19 cellular contexts compared by ENCODE assay signal in the genomic region with DNA sequence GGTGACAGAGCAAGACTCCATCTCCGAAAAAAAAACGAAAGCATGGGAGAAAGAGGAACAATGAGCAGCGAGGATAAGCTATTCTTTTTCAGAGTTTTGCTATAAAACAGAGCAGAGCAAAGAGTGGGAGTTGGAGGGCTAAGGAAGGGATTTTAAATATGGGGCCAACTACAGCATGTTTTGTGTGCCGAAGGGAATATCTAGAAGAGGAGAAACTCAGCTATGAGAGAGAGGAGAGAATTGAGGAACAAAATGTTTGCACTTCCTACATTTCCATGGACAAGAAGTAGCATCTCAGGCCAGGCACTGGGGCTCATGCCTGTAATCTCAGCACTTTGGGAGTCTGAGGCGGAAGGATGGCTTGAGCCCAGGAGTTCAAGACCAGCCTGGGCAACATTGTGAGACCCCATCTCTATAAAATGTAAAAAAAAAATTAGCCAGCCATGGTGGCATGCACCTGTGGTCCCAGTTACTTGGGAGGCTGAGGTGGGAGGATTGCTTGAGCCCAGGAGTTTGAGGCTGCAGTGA.
"Had no signal": no experiment of that assay in that cellular context is flagged by ENCODE, and none has a peak within 500 bp of the region (broad histone marks: within the 10 kb centered on the region; RNA-seq: fewer than 3 reads in every experiment).

No MANE protein-coding gene starts in this region.

- H3K36me3 ChIP-seq: colonic mucosa, esophagus squamous epithelium, gastrocnemius medialis, left ventricle myocardium inferior, upper lobe of left lung had no signal

- H3K4me3 ChIP-seq: colonic mucosa, esophagus squamous epithelium, gastrocnemius medialis, left ventricle myocardium inferior, upper lobe of left lung had no signal

- DNase-seq: activated CD4-positive, alpha-beta memory T cell treated with anti-CD3 and anti-CD28 coated beads for 36 hours; activated CD4-positive, alpha-beta T cell treated with anti-CD3 and anti-CD28 coated beads for 4 hours; activated CD4-positive, CD25-positive, alpha-beta regulatory T cell; activated effector memory CD4-positive, alpha-beta T cell treated with Interleukin-2 at 50 U/mL for 16 hours; activated naive CD4-positive, alpha-beta T cell treated with anti-CD3 and anti-CD28 coated beads for 36 hours; activated naive CD8-positive, alpha-beta T cell treated with anti-CD3 and anti-CD28 coated beads, Interleukin-2, amount 10 ng/mL, durations not matched to agents 7 days and 5 days; activated T-cell treated with anti-CD3 and anti-CD28 coated beads, Interleukin-2, amount 50 U/mL, for 72 hours; amniotic stem cell; colonic mucosa; esophagus squamous epithelium; gastrocnemius medialis; hippocampal formation; left ventricle myocardium inferior; nephron progenitor cell; occipital lobe; retina; stimulated activated CD4-positive, alpha-beta T cell treated with anti-CD3 and anti-CD28 coated beads, Interleukin-4, amount 100 ng/mL, for 24 hours; stimulated activated naive CD8-positive, alpha-beta T cell treated with anti-CD3 and anti-CD28 coated beads, Interleukin-15, Interleukin-2, amounts not matched to agents 100 U/mL and 50 U/mL, for 24 hours; upper lobe of left lung had no signal

- H3K9me3 ChIP-seq: colonic mucosa, esophagus squamous epithelium, gastrocnemius medialis, left ventricle myocardium inferior, upper lobe of left lung had no signal

- H3K4me1 ChIP-seq: colonic mucosa, esophagus squamous epithelium, gastrocnemius medialis, upper lobe of left lung had no signal

- H3K27me3 ChIP-seq: colonic mucosa, esophagus squamous epithelium, gastrocnemius medialis, upper lobe of left lung had no signal

- H3K27ac ChIP-seq: colonic mucosa, esophagus squamous epithelium, gastrocnemius medialis, left ventricle myocardium inferior, upper lobe of left lung had no signal

- ATAC-seq: activated T-cell treated with anti-CD3 and anti-CD28 coated beads, Interleukin-2, amount 50 U/mL, for 72 hours; gastrocnemius medialis; stimulated activated naive CD8-positive, alpha-beta T cell treated with anti-CD3 and anti-CD28 coated beads, Interleukin-15, Interleukin-2, amounts not matched to agents 100 U/mL and 50 U/mL, for 24 hours had no signal
